ENCODE assay signal across 1 cellular context in the genomic region with DNA sequence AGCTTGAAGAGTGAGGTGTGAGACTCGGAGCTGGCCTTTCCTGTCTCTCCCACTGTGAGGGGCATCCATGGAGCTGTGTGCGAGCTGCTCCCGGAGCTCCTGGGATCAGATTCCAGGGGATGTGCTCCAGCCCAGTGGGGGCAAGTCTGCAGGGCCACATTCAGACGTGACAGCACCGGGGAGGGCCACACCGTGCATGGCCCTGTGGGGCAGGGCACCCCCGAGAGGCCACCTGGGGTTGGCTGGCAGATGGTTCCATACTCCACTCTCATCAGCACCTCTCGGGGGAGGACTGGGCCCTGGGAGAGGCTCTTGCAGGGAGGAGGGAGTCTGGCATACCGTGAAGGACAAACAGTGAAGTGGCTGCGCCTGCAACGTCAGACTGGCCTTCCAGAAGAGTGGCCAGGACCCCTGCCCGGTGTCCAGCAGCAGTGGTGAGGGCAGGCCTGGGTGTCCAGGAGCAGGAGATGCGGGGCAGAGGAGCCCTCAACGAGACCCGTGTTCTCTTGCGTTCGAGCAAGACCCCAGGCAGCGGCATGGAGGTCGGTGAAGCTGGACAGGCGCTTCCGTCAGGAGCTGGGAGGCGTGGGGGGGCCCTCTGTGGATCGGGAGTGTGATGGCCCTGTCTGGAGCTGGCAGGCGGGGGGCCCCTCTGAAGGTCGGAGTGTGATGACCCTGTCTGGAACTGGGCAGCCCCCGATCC.
TF ChIP-seq lines count a peak whose summit lies in the region.

No MANE protein-coding gene starts in this region.

TF ChIP-seq in H1, 55 proteins besides CTCF, POLR2A, EP300 and RAD21 (continued from another document):
- TF ChIP-seq, protein P1, sequence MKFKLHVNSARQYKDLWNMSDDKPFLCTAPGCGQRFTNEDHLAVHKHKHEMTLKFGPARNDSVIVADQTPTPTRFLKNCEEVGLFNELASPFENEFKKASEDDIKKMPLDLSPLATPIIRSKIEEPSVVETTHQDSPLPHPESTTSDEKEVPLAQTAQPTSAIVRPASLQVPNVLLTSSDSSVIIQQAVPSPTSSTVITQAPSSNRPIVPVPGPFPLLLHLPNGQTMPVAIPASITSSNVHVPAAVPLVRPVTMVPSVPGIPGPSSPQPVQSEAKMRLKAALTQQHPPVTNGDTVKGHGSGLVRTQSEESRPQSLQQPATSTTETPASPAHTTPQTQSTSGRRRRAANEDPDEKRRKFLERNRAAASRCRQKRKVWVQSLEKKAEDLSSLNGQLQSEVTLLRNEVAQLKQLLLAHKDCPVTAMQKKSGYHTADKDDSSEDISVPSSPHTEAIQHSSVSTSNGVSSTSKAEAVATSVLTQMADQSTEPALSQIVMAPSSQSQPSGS (IDR thresholded peaks at IDR 0.05; ENCODE audit: low read length) = no peak
- TF ChIP-seq, protein P2, sequence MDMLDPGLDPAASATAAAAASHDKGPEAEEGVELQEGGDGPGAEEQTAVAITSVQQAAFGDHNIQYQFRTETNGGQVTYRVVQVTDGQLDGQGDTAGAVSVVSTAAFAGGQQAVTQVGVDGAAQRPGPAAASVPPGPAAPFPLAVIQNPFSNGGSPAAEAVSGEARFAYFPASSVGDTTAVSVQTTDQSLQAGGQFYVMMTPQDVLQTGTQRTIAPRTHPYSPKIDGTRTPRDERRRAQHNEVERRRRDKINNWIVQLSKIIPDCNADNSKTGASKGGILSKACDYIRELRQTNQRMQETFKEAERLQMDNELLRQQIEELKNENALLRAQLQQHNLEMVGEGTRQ (IDR thresholded peaks at IDR 0.05; ENCODE audit: low read length) = no peak
- TF ChIP-seq JUND (IDR thresholded peaks at IDR 0.05; ENCODE audit: low read length) (no peak), GABPA (IDR thresholded peaks at IDR 0.05; ENCODE audit: borderline replicate concordance, insufficient read depth, low read length) (no peak)
